Comparison of ENCODE assay signal across 22 cellular contexts in the genomic region with DNA sequence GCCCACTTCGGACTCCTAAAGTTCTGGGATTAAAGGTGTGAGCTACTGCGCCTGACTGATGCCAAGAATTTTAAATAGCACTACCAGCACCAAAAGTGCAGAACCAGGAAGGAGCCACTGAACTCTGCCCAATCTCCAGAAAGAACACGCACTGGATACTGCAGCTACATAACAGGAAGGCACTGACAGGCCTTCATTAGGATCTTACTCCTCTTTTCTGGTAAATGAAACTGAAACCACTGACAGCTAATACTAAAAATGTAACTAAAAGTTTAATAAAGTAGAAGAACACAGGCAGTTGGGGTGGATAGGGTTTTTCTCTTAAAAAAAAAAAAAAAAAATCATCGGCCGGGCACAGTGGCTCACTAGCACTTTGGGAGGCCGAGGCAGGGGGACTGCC.
DNase-seq lines count a peak whose midpoint lies in the region; ATAC-seq lines count a peak whose summit lies in the region.
"Had no signal": no experiment of that assay in that cellular context is flagged by ENCODE, and none has a peak within 500 bp of the region (broad histone marks: within the 10 kb centered on the region; RNA-seq: fewer than 3 reads in every experiment).

No MANE protein-coding gene starts in this region.

- H3K36me3 Mint-ChIP-seq in activated naive CD8-positive, alpha-beta T cell treated with anti-CD3 and anti-CD28 coated beads, Interleukin-2, amount 10 ng/mL, durations not matched to agents 7 days and 5 days = peaks cover 3% of the 10 kb centered on the region
- no peaks in the 10 kb centered on the region for H3K36me3 Mint-ChIP-seq in activated naive CD8-positive, alpha-beta T cell treated with anti-CD3 and anti-CD28 coated beads for 36 hours
- H3K36me3 Mint-ChIP-seq in activated naive CD4-positive, alpha-beta T cell treated with anti-CD3 and anti-CD28 coated beads, Interleukin-2, amount 50 U/mL, for 72 hours = peaks cover 0 to 9% of the 10 kb centered on the region in 2 donors
- H3K36me3 Mint-ChIP-seq: IgD-negative memory B cell had no signal

- peaks cover 5% of the 10 kb centered on the region for H3K4me1 Mint-ChIP-seq in activated naive CD8-positive, alpha-beta T cell treated with anti-CD3 and anti-CD28 coated beads, Interleukin-2, amount 10 ng/mL, durations not matched to agents 7 days and 5 days
- H3K4me1 Mint-ChIP-seq in activated naive CD8-positive, alpha-beta T cell treated with anti-CD3 and anti-CD28 coated beads for 36 hours = peaks cover 5% of the 10 kb centered on the region

- DNase-seq in activated naive CD8-positive, alpha-beta T cell treated with anti-CD3 and anti-CD28 coated beads, Interleukin-2, amount 10 ng/mL, durations not matched to agents 7 days and 5 days = no peak
- DNase-seq in activated naive CD8-positive, alpha-beta T cell treated with anti-CD3 and anti-CD28 coated beads for 36 hours = no peak
- DNase-seq in NCI-H1417 treated with DMSO at 0.1 percent for 48 hours (lab: John Stamatoyannopoulos, UW) = no peak
- no peak for DNase-seq in dedifferentiated amniotic fluid mesenchymal stem cell (ENCODE audit: extremely low spot score)
- DNase-seq in HuH-7.5 (ENCODE audit: low spot score) = no peak
- DNase-seq in activated naive CD4-positive, alpha-beta T cell treated with anti-CD3 and anti-CD28 coated beads, Interleukin-2, amount 50 U/mL, for 72 hours (ENCODE audit: low spot score in 2 of 2) = no peak
- DNase-seq: activated gamma-delta T cell treated with Interleukin-2 at 50 U/mL for 16 hours, brain microvascular endothelial cell, dorsolateral prefrontal cortex, esophagus squamous epithelium, GM23248, head of caudate nucleus, islet precursor cell, NCI-H1436 treated with DMSO at 0.1 percent for 48 hours, NCI-H524, occipital lobe, PC-3 had no signal

- no peak for ATAC-seq in activated naive CD8-positive, alpha-beta T cell treated with anti-CD3 and anti-CD28 coated beads, Interleukin-2, amount 10 ng/mL, durations not matched to agents 7 days and 5 days (ENCODE audit: low read depth)
- ATAC-seq in GM21447 (IDR thresholded peaks at IDR 0.05; ENCODE audit: unreplicated experiment) = peak; percentile 78
- peak; percentile 52 for ATAC-seq in HG03280 (IDR thresholded peaks at IDR 0.05; ENCODE audit: unreplicated experiment)
- no peak for ATAC-seq in activated naive CD4-positive, alpha-beta T cell treated with anti-CD3 and anti-CD28 coated beads, Interleukin-2, amount 50 U/mL, for 72 hours
- ATAC-seq: PC-3 had no signal

- POLR2A ChIA-PET in activated naive CD8-positive, alpha-beta T cell treated with anti-CD3 and anti-CD28 coated beads, Interleukin-2, amount 10 ng/mL, durations not matched to agents 7 days and 5 days (lab: Charles Lee) = no interaction called here

- no peaks in the 10 kb centered on the region for H3K27me3 Mint-ChIP-seq in activated naive CD8-positive, alpha-beta T cell treated with anti-CD3 and anti-CD28 coated beads, Interleukin-2, amount 10 ng/mL, durations not matched to agents 7 days and 5 days
- no peaks in the 10 kb centered on the region for H3K27me3 Mint-ChIP-seq in activated naive CD8-positive, alpha-beta T cell treated with anti-CD3 and anti-CD28 coated beads for 36 hours
- H3K27me3 Mint-ChIP-seq: CD4-positive, CD25-positive, alpha-beta regulatory T cell; IgD-negative memory B cell; stimulated activated naive CD8-positive, alpha-beta T cell treated with anti-CD3 and anti-CD28 coated beads, Interleukin-15, Interleukin-2, amounts not matched to agents 100 ng/mL and 50 ng/mL, for 24 hours had no signal

- peak overlapping the region; percentile 59 for H3K27ac Mint-ChIP-seq in activated naive CD8-positive, alpha-beta T cell treated with anti-CD3 and anti-CD28 coated beads, Interleukin-2, amount 10 ng/mL, durations not matched to agents 7 days and 5 days
- no peak overlapping the region for H3K27ac Mint-ChIP-seq in activated naive CD8-positive, alpha-beta T cell treated with anti-CD3 and anti-CD28 coated beads for 36 hours
- H3K27ac Mint-ChIP-seq in activated naive CD4-positive, alpha-beta T cell treated with anti-CD3 and anti-CD28 coated beads, Interleukin-2, amount 50 U/mL, for 72 hours = peak overlapping the region in 1 of 2 donors; percentile 32
- H3K27ac Mint-ChIP-seq: IgD-negative memory B cell; stimulated activated naive CD8-positive, alpha-beta T cell treated with anti-CD3 and anti-CD28 coated beads, Interleukin-15, Interleukin-2, amounts not matched to agents 100 ng/mL and 50 ng/mL, for 24 hours had no signal

- peak overlapping the region; percentile 6 for H3K4me3 Mint-ChIP-seq in activated naive CD8-positive, alpha-beta T cell treated with anti-CD3 and anti-CD28 coated beads, Interleukin-2, amount 10 ng/mL, durations not matched to agents 7 days and 5 days
- no peak overlapping the region for H3K4me3 Mint-ChIP-seq in activated naive CD8-positive, alpha-beta T cell treated with anti-CD3 and anti-CD28 coated beads for 36 hours
- H3K4me3 Mint-ChIP-seq: CD4-positive, CD25-positive, alpha-beta regulatory T cell; IgD-negative memory B cell; stimulated activated naive CD8-positive, alpha-beta T cell treated with anti-CD3 and anti-CD28 coated beads, Interleukin-15, Interleukin-2, amounts not matched to agents 100 ng/mL and 50 ng/mL, for 24 hours had no signal

- H3K9me3 Mint-ChIP-seq in activated naive CD8-positive, alpha-beta T cell treated with anti-CD3 and anti-CD28 coated beads, Interleukin-2, amount 10 ng/mL, durations not matched to agents 7 days and 5 days = no peaks in the 10 kb centered on the region
- H3K9me3 Mint-ChIP-seq in activated naive CD8-positive, alpha-beta T cell treated with anti-CD3 and anti-CD28 coated beads for 36 hours = no peaks in the 10 kb centered on the region
- no peaks in the 10 kb centered on the region for H3K9me3 Mint-ChIP-seq in activated naive CD4-positive, alpha-beta T cell treated with anti-CD3 and anti-CD28 coated beads, Interleukin-2, amount 50 U/mL, for 72 hours
- H3K9me3 Mint-ChIP-seq: IgD-negative memory B cell had no signal

Comparison
In these comparisons a context has a peak if more than half of its experiments do, and no peak if none do; other contexts are left out.
1. ATAC-seq: peak in GM21447 (single experiment) and HG03280 (single experiment); none in activated naive CD8-positive, alpha-beta T cell treated with anti-CD3 and anti-CD28 coated beads, Interleukin-2, amount 10 ng/mL, durations not matched to agents 7 days and 5 days (single experiment) and activated naive CD4-positive, alpha-beta T cell treated with anti-CD3 and anti-CD28 coated beads, Interleukin-2, amount 50 U/mL, for 72 hours (0 of 2).